Comparison of ENCODE assay signal across 8 cellular contexts in genomic region chrX:134764202-134764785, GRCh38. TPM values are rescaled to one million over a fixed set of nuclear protein-coding genes. Genes with fewer than 3 reads are reported as not detected.
DNase-seq lines count a peak whose midpoint lies in the region; ATAC-seq and TF ChIP-seq lines count a peak whose summit lies in the region.

No MANE protein-coding gene starts in this region.

- H3K27ac ChIP-seq in C4-2B (no peak overlapping the region), psoas muscle (no peak overlapping the region)

- DNase-seq in WTC11 (ENCODE audit: low spot score) (no peak), neural crest cell (ENCODE audit: low read depth, low spot score) (no peak), psoas muscle (no peak)

- H3K36me3 ChIP-seq in Loucy (ENCODE audit: insufficient read depth, low read length) (no peaks in the 10 kb centered on the region; the same call in 1 of the 2 replicates), psoas muscle (ENCODE audit: insufficient read depth in 1 of 2, low read depth in 1 of 2) (no peaks in the 10 kb centered on the region)

- CTCF ChIA-PET in WTC11 (lab: Charles Lee): interaction anchor here (0.5 to 3.4 kb wide), 35 partner anchors 8 to 780 kb away, joined by 3 to 39 read pairs (median 4); a partner anchor contains a TSS

- H3K9me2 ChIP-seq in Loucy (replicated peaks; ENCODE audit: low read depth, low read length): no peaks in the 10 kb centered on the region

- peak overlapping the region; percentile 40 for H3K4me2 ChIP-seq in Loucy (ENCODE audit: low read depth, low read length, poor library complexity, severe bottlenecking)

- H4K20me1 ChIP-seq in Loucy (ENCODE audit: insufficient read depth, low read length, poor library complexity, severe bottlenecking): no peaks in the 10 kb centered on the region

- no peak overlapping the region for H3K9ac ChIP-seq in Loucy (ENCODE audit: low read depth, low read length, poor library complexity, severe bottlenecking)

- H3K9me3 Mint-ChIP-seq in WTC11 (no peaks in the 10 kb centered on the region), neural crest cell (peaks cover 9% of the 10 kb centered on the region)

- H3K9me3 ChIP-seq in Loucy (ENCODE audit: insufficient read depth, low read depth, low read length) (no peaks in the 10 kb centered on the region), psoas muscle (no peaks in the 10 kb centered on the region)

- WGBS in psoas muscle, 3 donors: 63 to 78% (median 70%) methylated on average over 6 of the region's 6 CpGs

- TF ChIP-seq CTCF in C4-2B (conservative IDR thresholded peaks at IDR 0.05) (peak; percentile 69), Loucy (conservative IDR thresholded peaks at IDR 0.05; ENCODE audit: low read length) (peak; percentile 67), WTC11 (IDR thresholded peaks at IDR 0.05) (no peak), neural crest cell (conservative IDR thresholded peaks at IDR 0.05) (peak; percentile 36), psoas muscle (IDR thresholded peaks at IDR 0.05) (no peak)

- POLR2A ChIA-PET in WTC11 (lab: Charles Lee): no interaction called here

- intact Hi-C loops in psoas muscle (cut with DNase I): no loop called here

- H3K4me1 ChIP-seq in Loucy (ENCODE audit: insufficient read depth, low read length, poor library complexity, severe bottlenecking) (no peaks in the 10 kb centered on the region), psoas muscle (no peaks in the 10 kb centered on the region)

- H3K27me3 ChIP-seq in Loucy (ENCODE audit: insufficient read depth, low read length, poor library complexity, severe bottlenecking) (no peaks in the 10 kb centered on the region), psoas muscle (ENCODE audit: insufficient read depth in 3 of 3, low read length in 2 of 3) (no peaks in the 10 kb centered on the region)

- H3K36me3 Mint-ChIP-seq in WTC11 (peaks cover 4% of the 10 kb centered on the region), neural crest cell (ENCODE audit: low read depth) (peaks cover 5% of the 10 kb centered on the region)

- H3K4me3 Mint-ChIP-seq in WTC11 (no peak overlapping the region), neural crest cell (no peak overlapping the region)

- no peaks in the 10 kb centered on the region for H3K79me2 ChIP-seq in Loucy (ENCODE audit: insufficient read depth, low read length)

- H3F3A ChIP-seq in Loucy (ENCODE audit: low read depth): no peaks in the 10 kb centered on the region

- H3K27ac Mint-ChIP-seq in WTC11: no peak overlapping the region
- no peak overlapping the region for H3K27ac Mint-ChIP-seq in neural crest cell (ENCODE audit: unreplicated experiment)

- ATAC-seq in GM19351 (IDR thresholded peaks at IDR 0.05; ENCODE audit: unreplicated experiment) (peak; percentile 74), WTC11 (peak; percentile 98), HG03025 (IDR thresholded peaks at IDR 0.05; ENCODE audit: low FRiP score, unreplicated experiment) (no peak), psoas muscle (no peak), HG03095 (IDR thresholded peaks at IDR 0.05; ENCODE audit: unreplicated experiment) (no peak)

- H3K27me3 Mint-ChIP-seq in WTC11 (ENCODE audit: low read depth): no peaks in the 10 kb centered on the region
- H3K27me3 Mint-ChIP-seq in neural crest cell (ENCODE audit: low read depth): no peaks in the 10 kb centered on the region

- H3K4me1 Mint-ChIP-seq in WTC11: peaks cover 13% of the 10 kb centered on the region
- H3K4me1 Mint-ChIP-seq in neural crest cell: no peaks in the 10 kb centered on the region

- H2AFZ ChIP-seq in Loucy (ENCODE audit: low read length): no peak overlapping the region

- H3K4me3 ChIP-seq in Loucy (ENCODE audit: low read length, poor library complexity, severe bottlenecking): no peak overlapping the region
- no peak overlapping the region for H3K4me3 ChIP-seq in psoas muscle

TF ChIP-seq in WTC11, 78 proteins besides CTCF, POLR2A, EP300 and RAD21:
- TF ChIP-seq MYBL2 (CRISPR knock-in tag; IDR thresholded peaks at IDR 0.05) (no peak), NFYB (CRISPR knock-in tag; conservative IDR thresholded peaks at IDR 0.05; ENCODE audit: low read depth) (peak; percentile 47)
TF ChIP-seq in WTC11: peak in this region for 1.

RNA-seq across cellular contexts. Expression of gene PABIR2, which starts 32.7 kb away (rescaled TPM):
- total RNA-seq in WTC11 (2021): 34.0 to 34.3 TPM (median 34.0 TPM) in 3 replicates
- total RNA-seq in neural crest cell: 24.3 and 29.7 TPM in 2 replicates
- total RNA-seq in psoas muscle: 1 to 10 TPM; 3.4 to 5.1 (median 4.1) TPM
- 1 to 10 TPM; 2.1 to 5.6 (median 3.6) TPM for polyA plus RNA-seq in psoas muscle

Comparison
In these comparisons a context has a peak if more than half of its experiments do, and no peak if none do; other contexts are left out.
1. CTCF ChIP-seq: peak in C4-2B (single experiment), Loucy (single experiment) and neural crest cell (single experiment); none in WTC11 (single experiment) and psoas muscle (single experiment).
2. ATAC-seq: peak in GM19351 (single experiment) and WTC11 (single experiment); none in HG03025 (single experiment), psoas muscle (0 of 4) and HG03095 (single experiment).